Comparison of ENCODE assay signal across 23 cellular contexts in the genomic region with DNA sequence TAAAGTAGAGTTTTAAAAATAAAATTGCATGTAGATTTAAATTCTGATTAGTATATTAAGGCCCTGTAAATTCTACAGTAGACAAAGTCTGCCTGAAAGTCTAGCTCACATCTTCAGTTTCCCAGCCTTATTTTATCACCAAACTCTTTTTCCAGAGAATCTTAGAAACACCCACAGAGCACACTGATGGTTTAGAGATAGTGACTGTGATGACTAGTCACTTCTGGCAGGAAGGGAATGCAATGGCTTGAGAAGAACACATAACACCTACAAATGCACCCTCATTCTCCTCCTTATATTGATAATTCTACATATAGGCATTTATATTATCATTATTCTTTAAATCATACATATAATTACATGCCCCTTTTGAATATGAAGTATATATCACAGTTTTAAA.
"Had no signal": no experiment of that assay in that cellular context is flagged by ENCODE, and none has a peak within 500 bp of the region (broad histone marks: within the 10 kb centered on the region; RNA-seq: fewer than 3 reads in every experiment).

No MANE protein-coding gene starts in this region.

- H3K4me1 ChIP-seq: ascending aorta, esophagus squamous epithelium, gastroesophageal sphincter, uterus had no signal

- H3K27me3 ChIP-seq: ascending aorta, esophagus squamous epithelium, gastroesophageal sphincter, hepatocyte, uterus had no signal

- DNase-seq: activated CD4-positive, alpha-beta T cell treated with anti-CD3 and anti-CD28 coated beads for 4 hours; activated CD4-positive, alpha-beta T cell treated with anti-CD3 and anti-CD28 coated beads, Interleukin-2, amount 50 U/mL, for 4 hours; activated naive CD4-positive, alpha-beta T cell; activated T-cell treated with anti-CD3 and anti-CD28 coated beads for 4 hours; activated T-cell treated with anti-CD3 and anti-CD28 coated beads, Interleukin-2, amount 50 U/mL, for 72 hours; endodermal cell; esophagus squamous epithelium; left colon; naive thymus-derived CD8-positive, alpha-beta T cell; occipital lobe; stimulated activated CD4-positive, alpha-beta T cell treated with anti-CD3 and anti-CD28 coated beads, Interleukin-4, amount 100 ng/mL, for 24 hours; stimulated activated naive CD8-positive, alpha-beta T cell treated with anti-CD3 and anti-CD28 coated beads, Interleukin-15, amount 100 ng/mL, for 72 hours; substantia nigra; T-helper 1 cell; uterus had no signal

- H3K27ac ChIP-seq: ascending aorta, esophagus squamous epithelium, gastroesophageal sphincter, hepatocyte, skin epidermis, uterus, VCaP had no signal

- ATAC-seq: activated naive CD4-positive, alpha-beta T cell treated with anti-CD3 and anti-CD28 coated beads, Interleukin-2, amount 50 U/mL, for 72 hours; activated T-cell treated with anti-CD3 and anti-CD28 coated beads, Interleukin-2, amount 50 U/mL, for 72 hours; gastroesophageal sphincter; left colon; naive thymus-derived CD8-positive, alpha-beta T cell; sciatic nerve; stimulated activated effector memory CD8-positive, alpha-beta T cell treated with anti-CD3 and anti-CD28 coated beads, Interleukin-12 subunit alpha, Interleukin-12 subunit beta, amount 100 ng/mL, for 72 hours; stimulated activated naive CD8-positive, alpha-beta T cell treated with anti-CD3 and anti-CD28 coated beads, Interleukin-15, amount 100 ng/mL, for 72 hours had no signal
